ENCODE assay signal across 5 cellular contexts in genomic region chr12:72178871-72179270, GRCh38.
"Had no signal": no experiment of that assay in that cellular context is flagged by ENCODE, and none has a peak within 500 bp of the region (broad histone marks: within the 10 kb centered on the region; RNA-seq: fewer than 3 reads in every experiment).

No MANE protein-coding gene starts in this region.

- DNase-seq: H9, HCEC 1CT, IMR-90 had no signal

- ATAC-seq: GM23338, K562 had no signal

- H3K4me3 ChIP-seq: GM23338, K562 had no signal
